ENCODE assay signal across 17 cellular contexts in genomic region chr10:28566458-28566857, GRCh38. TPM values are rescaled to one million over a fixed set of nuclear protein-coding genes. Genes with fewer than 3 reads are reported as not detected.
DNase-seq lines count a peak whose midpoint lies in the region; ATAC-seq and TF ChIP-seq lines count a peak whose summit lies in the region.
"Had no signal": no experiment of that assay in that cellular context is flagged by ENCODE, and none has a peak within 500 bp of the region (broad histone marks: within the 10 kb centered on the region; RNA-seq: fewer than 3 reads in every experiment).

No MANE protein-coding gene starts in this region.

- no peaks in the 10 kb centered on the region for H3K9me3 ChIP-seq in CD4-positive, alpha-beta memory T cell (ENCODE audit: control insufficient read depth in 1 of 2, low read length in 2 of 2)
- no peaks in the 10 kb centered on the region for H3K9me3 ChIP-seq in endodermal cell (ENCODE audit: control insufficient read depth, low read length)
- no peaks in the 10 kb centered on the region for H3K9me3 ChIP-seq in CD8-positive, alpha-beta T cell (ENCODE audit: low read length)
- H3K9me3 ChIP-seq: BLaER1, gastrocnemius medialis, suprapubic skin had no signal

- intact Hi-C loops in CD4-positive, alpha-beta memory T cell (cut with micrococcal nuclease) = no loop called here
- intact Hi-C loops in CD8-positive, alpha-beta T cell (cut with DNase I, micrococcal nuclease) = loop anchor here in 1 of 2 experiments (1.0 kb wide), 1 partner anchor 12 kb away; no protein-coding TSS in a partner anchor

- DNase-seq in CD4-positive, alpha-beta memory T cell = no peak
- peak; percentile 49 for DNase-seq in SK-MEL-5 (ENCODE audit: low read depth, low spot score)
- no peak for DNase-seq in endodermal cell
- no peak for DNase-seq in natural killer cell treated with Interleukin-12 subunit alpha and Interleukin-12 subunit beta and Interleukin-15 and Interleukin-18, amount 100 ng/mL, for 72 hours (ENCODE audit: low spot score)
- DNase-seq in CD8-positive, alpha-beta T cell = no peak
- DNase-seq in NAMALWA (ENCODE audit: low spot score) = no peak
- DNase-seq: activated CD4-positive, CD25-positive, alpha-beta regulatory T cell treated with anti-CD3 and anti-CD28 coated beads, Interleukin-2, amount 50 U/mL, for 72 hours; activated T-cell treated with anti-CD3 and anti-CD28 coated beads, Interleukin-2, amount 50 U/mL, for 4 hours; gastrocnemius medialis; midbrain; NCI-H1436; OCI-M1; posterior cingulate gyrus had no signal

- CTCF ChIA-PET in CD4-positive, alpha-beta memory T cell (lab: Charles Lee; ENCODE audit: partially characterized antibody) = interaction anchor here (1.5 to 3.0 kb wide), 2 partner anchors 11 to 29 kb away, joined by 3 to 9 read pairs; no protein-coding TSS in a partner anchor
- CTCF ChIA-PET in CD8-positive, alpha-beta T cell (lab: Charles Lee) = interaction anchor here (1.8 kb wide), 1 partner anchor 12 kb away, joined by 3 read pairs; no protein-coding TSS in a partner anchor

- POLR2A ChIA-PET in CD4-positive, alpha-beta memory T cell (lab: Charles Lee; ENCODE audit: partially characterized antibody) = interaction anchor here (1.1 to 1.6 kb wide), 4 partner anchors 10 to 34 kb away, joined by 3 to 5 read pairs (median 4); no protein-coding TSS in a partner anchor
- POLR2A ChIA-PET in CD8-positive, alpha-beta T cell (lab: Charles Lee) = interaction anchor here (1.2 kb wide), 1 partner anchor 22 kb away, joined by 3 read pairs; no protein-coding TSS in a partner anchor

- no peak for ATAC-seq in natural killer cell treated with Interleukin-12 subunit alpha and Interleukin-12 subunit beta and Interleukin-15 and Interleukin-18, amount 100 ng/mL, for 72 hours
- ATAC-seq in CD8-positive, alpha-beta T cell = no peak
- ATAC-seq in GM21786 (IDR thresholded peaks at IDR 0.05; ENCODE audit: unreplicated experiment) = no peak
- ATAC-seq: activated T-cell treated with anti-CD3 and anti-CD28 coated beads, Interleukin-2, amount 50 U/mL, for 4 hours; gastrocnemius medialis; K562 had no signal

- WGBS in endodermal cell (ENCODE audit: insufficient coverage in 1 of 2, insufficient read length in 1 of 2), 2 experiments = no CpG with 5 or more reads among the region's 1 CpG

- H3K4me1 Mint-ChIP-seq in CD4-positive, alpha-beta memory T cell = peaks cover 62 to 98% (median 77%) of the 10 kb centered on the region in 4 donors
- peaks cover 5% of the 10 kb centered on the region for H3K4me1 Mint-ChIP-seq in endodermal cell
- H3K4me1 Mint-ChIP-seq in natural killer cell treated with Interleukin-12 subunit alpha and Interleukin-12 subunit beta and Interleukin-15 and Interleukin-18, amount 100 ng/mL, for 72 hours (ENCODE audit: low read depth in 2 of 2) = peaks cover 40 to 60% of the 10 kb centered on the region in 2 donors
- peaks cover 85% of the 10 kb centered on the region for H3K4me1 Mint-ChIP-seq in CD8-positive, alpha-beta T cell (ENCODE audit: low read depth)

- H3K4me3 ChIP-seq in CD4-positive, alpha-beta memory T cell (ENCODE audit: low read length in 2 of 2) = no peak overlapping the region
- no peak overlapping the region for H3K4me3 ChIP-seq in endodermal cell (ENCODE audit: low read length)
- no peak overlapping the region for H3K4me3 ChIP-seq in CD8-positive, alpha-beta T cell (ENCODE audit: low read depth, low read length)
- H3K4me3 ChIP-seq: BLaER1, gastrocnemius medialis, K562, suprapubic skin had no signal

- H3K9ac ChIP-seq in endodermal cell (ENCODE audit: extremely low read depth, low read length, poor library complexity, severe bottlenecking) = no peak overlapping the region
- H3K9ac ChIP-seq: BLaER1 had no signal

- in situ Hi-C loops in SK-MEL-5 (cut with HindIII; ENCODE audit: low pct_unique_long_range_greater_than_20kb, low sequenced_read_pairs) = no loop called here

- peaks cover 92% of the 10 kb centered on the region for H3K4me1 ChIP-seq in CD4-positive, alpha-beta memory T cell (ENCODE audit: insufficient read depth, low read length)
- H3K4me1 ChIP-seq in endodermal cell (ENCODE audit: control insufficient read depth, insufficient read depth, low read length) = no peaks in the 10 kb centered on the region
- H3K4me1 ChIP-seq in CD8-positive, alpha-beta T cell (ENCODE audit: insufficient read depth, low read length) = peaks cover 63% of the 10 kb centered on the region

- no peaks in the 10 kb centered on the region for H3K27me3 ChIP-seq in CD4-positive, alpha-beta memory T cell (ENCODE audit: insufficient read depth, low read length)
- H3K27me3 ChIP-seq in endodermal cell (ENCODE audit: control insufficient read depth, insufficient read depth, low read length, poor library complexity, severe bottlenecking) = no peaks in the 10 kb centered on the region
- H3K27me3 ChIP-seq in CD8-positive, alpha-beta T cell (ENCODE audit: insufficient read depth, low read length) = no peaks in the 10 kb centered on the region
- H3K27me3 ChIP-seq: BLaER1, gastrocnemius medialis, suprapubic skin had no signal

- no peak for TF ChIP-seq CTCF in endodermal cell (conservative IDR thresholded peaks at IDR 0.05)
- TF ChIP-seq CTCF in CD8-positive, alpha-beta T cell (IDR thresholded peaks at IDR 0.05) = no peak

- H3K4me3 Mint-ChIP-seq in CD4-positive, alpha-beta memory T cell = peak overlapping the region in 4 of 8 donors; percentile 18 to 55 (median 46)
- H3K4me3 Mint-ChIP-seq in endodermal cell = no peak overlapping the region
- H3K4me3 Mint-ChIP-seq in natural killer cell treated with Interleukin-12 subunit alpha and Interleukin-12 subunit beta and Interleukin-15 and Interleukin-18, amount 100 ng/mL, for 72 hours = no peak overlapping the region
- no peak overlapping the region for H3K4me3 Mint-ChIP-seq in CD8-positive, alpha-beta T cell
- H3K4me3 Mint-ChIP-seq: activated T-cell treated with anti-CD3 and anti-CD28 coated beads, Interleukin-2, amount 50 U/mL, for 4 hours had no signal

- no peaks in the 10 kb centered on the region for H3K27me3 Mint-ChIP-seq in CD4-positive, alpha-beta memory T cell
- no peaks in the 10 kb centered on the region for H3K27me3 Mint-ChIP-seq in endodermal cell (ENCODE audit: insufficient read depth)
- no peaks in the 10 kb centered on the region for H3K27me3 Mint-ChIP-seq in natural killer cell treated with Interleukin-12 subunit alpha and Interleukin-12 subunit beta and Interleukin-15 and Interleukin-18, amount 100 ng/mL, for 72 hours
- no peaks in the 10 kb centered on the region for H3K27me3 Mint-ChIP-seq in CD8-positive, alpha-beta T cell (ENCODE audit: low read depth)

- H3K36me3 ChIP-seq in CD4-positive, alpha-beta memory T cell (ENCODE audit: insufficient read depth, low read length) = no peaks in the 10 kb centered on the region
- peaks cover 85% of the 10 kb centered on the region for H3K36me3 ChIP-seq in endodermal cell (ENCODE audit: control insufficient read depth, insufficient read depth, low read length)
- H3K36me3 ChIP-seq in CD8-positive, alpha-beta T cell (ENCODE audit: insufficient read depth, low read length) = peaks cover 3% of the 10 kb centered on the region
- H3K36me3 ChIP-seq: gastrocnemius medialis had no signal

- peak overlapping the region in 6 of 7 donors; percentile 18 to 85 (median 46) for H3K27ac Mint-ChIP-seq in CD4-positive, alpha-beta memory T cell
- H3K27ac Mint-ChIP-seq in endodermal cell = peak overlapping the region; percentile 67
- peak overlapping the region; percentile 7 to 63 for H3K27ac Mint-ChIP-seq in natural killer cell treated with Interleukin-12 subunit alpha and Interleukin-12 subunit beta and Interleukin-15 and Interleukin-18, amount 100 ng/mL, for 72 hours
- H3K27ac Mint-ChIP-seq in CD8-positive, alpha-beta T cell = no peak overlapping the region

- no peaks in the 10 kb centered on the region for H3K9me3 Mint-ChIP-seq in CD4-positive, alpha-beta memory T cell
- no peaks in the 10 kb centered on the region for H3K9me3 Mint-ChIP-seq in endodermal cell
- no peaks in the 10 kb centered on the region for H3K9me3 Mint-ChIP-seq in natural killer cell treated with Interleukin-12 subunit alpha and Interleukin-12 subunit beta and Interleukin-15 and Interleukin-18, amount 100 ng/mL, for 72 hours
- H3K9me3 Mint-ChIP-seq in CD8-positive, alpha-beta T cell = no peaks in the 10 kb centered on the region
- H3K9me3 Mint-ChIP-seq: activated T-cell treated with anti-CD3 and anti-CD28 coated beads, Interleukin-2, amount 50 U/mL, for 4 hours had no signal

- peaks cover 22 to 58% of the 10 kb centered on the region in 2 donors for H3K36me3 Mint-ChIP-seq in CD4-positive, alpha-beta memory T cell
- H3K36me3 Mint-ChIP-seq in endodermal cell (ENCODE audit: low read depth) = peaks cover 62% of the 10 kb centered on the region
- peaks cover 7% of the 10 kb centered on the region for H3K36me3 Mint-ChIP-seq in natural killer cell treated with Interleukin-12 subunit alpha and Interleukin-12 subunit beta and Interleukin-15 and Interleukin-18, amount 100 ng/mL, for 72 hours
- peaks cover 74% of the 10 kb centered on the region for H3K36me3 Mint-ChIP-seq in CD8-positive, alpha-beta T cell

- H3K27ac ChIP-seq in CD4-positive, alpha-beta memory T cell (ENCODE audit: low read depth, low read length) = no peak overlapping the region
- H3K27ac ChIP-seq in endodermal cell (ENCODE audit: low read depth, low read length) = no peak overlapping the region
- no peak overlapping the region for H3K27ac ChIP-seq in CD8-positive, alpha-beta T cell (ENCODE audit: low read depth, low read length)
- H3K27ac ChIP-seq: BLaER1, gastrocnemius medialis, suprapubic skin had no signal

RNA-seq across cellular contexts. Expression of gene WAC, which starts 33.5 kb away (rescaled TPM):
- 100 to 1,000 TPM; 170 to 174 TPM for total RNA-seq in CD4-positive, alpha-beta memory T cell
- polyA plus RNA-seq in CD4-positive, alpha-beta memory T cell = 100 to 1,000 TPM in 1 of 2 donors, 10 to 100 TPM in 1; 44.1 to 114 TPM
- total RNA-seq in SK-MEL-5 (2014; rRNA removed; shearing (Covaris generic)) = 58.6 and 63.7 TPM in 2 replicates
- polyA plus RNA-seq in SK-MEL-5 (2015; cell fraction: cytosol; rRNA removed) = 54.0 and 83.8 TPM in 2 replicates
- 69.6 and 105 TPM in 2 replicates for polyA plus RNA-seq in SK-MEL-5 (2015; cell fraction: nucleus; rRNA removed)
- total RNA-seq in endodermal cell = 100 to 1,000 TPM; 133 TPM
- polyA plus RNA-seq in endodermal cell (2013, experiment 1 of 2) = 148 TPM
- polyA plus RNA-seq in endodermal cell (2013, experiment 2 of 2) = 145 TPM
- 100 to 1,000 TPM; 136 to 146 TPM for total RNA-seq in natural killer cell treated with Interleukin-12 subunit alpha and Interleukin-12 subunit beta and Interleukin-15 and Interleukin-18, amount 100 ng/mL, for 72 hours
- 100 to 1,000 TPM; 195 to 200 TPM for total RNA-seq in CD8-positive, alpha-beta T cell
